In the genomic region with DNA sequence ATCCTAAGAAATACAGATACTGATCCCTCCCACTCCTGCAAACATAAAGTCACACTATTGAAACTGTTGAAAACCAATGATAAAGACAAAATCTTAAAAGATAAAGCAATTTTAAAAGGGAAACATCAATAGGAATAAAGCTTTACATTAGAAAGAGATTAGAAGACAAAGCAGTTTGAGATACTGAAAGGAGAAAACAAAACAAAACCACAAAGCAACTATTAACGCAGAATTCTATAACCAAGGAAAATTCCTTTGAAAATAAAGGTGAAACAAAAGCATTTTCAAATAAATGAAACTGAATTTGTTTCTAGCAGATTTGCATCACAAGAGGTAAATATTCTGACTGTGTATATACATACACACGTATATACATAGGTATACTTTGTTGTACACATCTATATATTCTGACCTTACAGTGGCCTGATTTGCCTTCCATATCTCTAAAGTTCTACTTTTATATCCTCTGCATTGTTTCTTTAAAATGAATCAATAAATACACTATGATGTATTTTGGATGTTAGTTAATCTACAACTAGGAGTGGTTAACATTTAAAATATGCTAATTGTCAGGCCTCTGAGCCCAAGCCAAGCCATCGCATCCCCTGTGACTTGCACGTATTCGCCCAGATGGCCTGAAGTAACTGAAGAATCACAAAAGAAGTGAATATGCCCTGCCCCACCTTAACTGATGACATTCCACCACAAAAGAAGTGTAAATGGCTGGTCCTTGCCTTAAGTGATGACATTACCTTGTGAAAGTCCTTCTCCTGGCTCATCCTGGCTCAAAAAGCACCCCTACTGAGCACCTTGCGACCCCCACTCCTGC, we compare ENCODE assay signal across 1 cellular context.
TF ChIP-seq lines count a peak whose summit lies in the region.

No MANE protein-coding gene starts in this region.

TF ChIP-seq in WTC11, 78 proteins besides CTCF, POLR2A, EP300 and RAD21:
- TF ChIP-seq ETV6 (CRISPR knock-in tag; IDR thresholded peaks at IDR 0.05) = 0 out of 2 replicates have a peak, but pooled peaks have one; percentile 26
- peak; percentile 93 for TF ChIP-seq TEAD1 (CRISPR knock-in tag; IDR thresholded peaks at IDR 0.05)
- TF ChIP-seq, protein P1, sequence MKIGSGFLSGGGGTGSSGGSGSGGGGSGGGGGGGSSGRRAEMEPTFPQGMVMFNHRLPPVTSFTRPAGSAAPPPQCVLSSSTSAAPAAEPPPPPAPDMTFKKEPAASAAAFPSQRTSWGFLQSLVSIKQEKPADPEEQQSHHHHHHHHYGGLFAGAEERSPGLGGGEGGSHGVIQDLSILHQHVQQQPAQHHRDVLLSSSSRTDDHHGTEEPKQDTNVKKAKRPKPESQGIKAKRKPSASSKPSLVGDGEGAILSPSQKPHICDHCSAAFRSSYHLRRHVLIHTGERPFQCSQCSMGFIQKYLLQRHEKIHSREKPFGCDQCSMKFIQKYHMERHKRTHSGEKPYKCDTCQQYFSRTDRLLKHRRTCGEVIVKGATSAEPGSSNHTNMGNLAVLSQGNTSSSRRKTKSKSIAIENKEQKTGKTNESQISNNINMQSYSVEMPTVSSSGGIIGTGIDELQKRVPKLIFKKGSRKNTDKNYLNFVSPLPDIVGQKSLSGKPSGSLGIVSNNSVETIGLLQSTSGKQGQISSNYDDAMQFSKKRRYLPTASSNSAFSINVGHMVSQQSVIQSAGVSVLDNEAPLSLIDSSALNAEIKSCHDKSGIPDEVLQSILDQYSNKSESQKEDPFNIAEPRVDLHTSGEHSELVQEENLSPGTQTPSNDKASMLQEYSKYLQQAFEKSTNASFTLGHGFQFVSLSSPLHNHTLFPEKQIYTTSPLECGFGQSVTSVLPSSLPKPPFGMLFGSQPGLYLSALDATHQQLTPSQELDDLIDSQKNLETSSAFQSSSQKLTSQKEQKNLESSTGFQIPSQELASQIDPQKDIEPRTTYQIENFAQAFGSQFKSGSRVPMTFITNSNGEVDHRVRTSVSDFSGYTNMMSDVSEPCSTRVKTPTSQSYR (CRISPR knock-in tag; IDR thresholded peaks at IDR 0.05) = 0 out of 2 replicates have a peak, but pooled peaks have one; percentile 32
- TF ChIP-seq, protein P2, sequence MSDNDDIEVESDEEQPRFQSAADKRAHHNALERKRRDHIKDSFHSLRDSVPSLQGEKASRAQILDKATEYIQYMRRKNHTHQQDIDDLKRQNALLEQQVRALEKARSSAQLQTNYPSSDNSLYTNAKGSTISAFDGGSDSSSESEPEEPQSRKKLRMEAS (CRISPR knock-in tag; IDR thresholded peaks at IDR 0.05) = 0 out of 2 replicates have a peak, but pooled peaks have one; percentile 36
TF ChIP-seq in WTC11: peak in this region for 4; not testable (repeated sequence) for 74.
